ENCODE assay signal across 16 cellular contexts in the genomic region with DNA sequence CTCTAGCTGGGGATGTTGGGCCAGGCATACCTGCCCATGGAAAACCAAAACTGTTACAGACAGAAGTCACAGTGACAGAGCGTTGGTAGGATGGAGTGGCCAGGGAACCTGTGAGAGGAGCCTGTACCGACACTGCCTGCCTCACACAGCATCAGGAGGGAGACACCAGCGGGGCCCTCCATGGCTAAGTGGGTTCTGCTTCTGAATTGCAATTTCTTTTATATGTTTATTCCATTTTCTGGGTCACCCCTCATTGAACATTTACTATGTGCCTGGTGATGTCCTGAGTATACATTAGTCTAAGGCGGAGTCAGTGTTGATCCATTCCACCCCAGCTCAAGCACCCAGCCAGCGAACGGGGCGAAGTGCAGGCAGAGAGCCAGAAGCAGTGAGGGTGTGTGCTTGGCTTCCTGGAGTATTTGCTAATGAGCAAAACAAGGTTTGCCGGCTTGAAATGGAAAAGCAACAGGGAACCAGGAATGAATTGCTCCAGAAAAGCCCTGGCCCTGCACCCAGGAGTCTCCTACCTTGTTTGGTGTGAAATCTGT.
DNase-seq lines count a peak whose midpoint lies in the region; ATAC-seq and TF ChIP-seq lines count a peak whose summit lies in the region.
"Had no signal": no experiment of that assay in that cellular context is flagged by ENCODE, and none has a peak within 500 bp of the region (broad histone marks: within the 10 kb centered on the region; RNA-seq: fewer than 3 reads in every experiment).

No MANE protein-coding gene starts in this region.

- no peaks in the 10 kb centered on the region for H3K9me3 ChIP-seq in osteoblast (ENCODE audit: low read depth, low read length)
- H3K9me3 ChIP-seq: ascending aorta, ovary, tibial artery had no signal

- peaks cover 5% of the 10 kb centered on the region for H3K4me1 Mint-ChIP-seq in activated T-cell treated with anti-CD3 and anti-CD28 coated beads, Interleukin-2, amount 50 U/mL, for 72 hours (ENCODE audit: low read depth)

- no peaks in the 10 kb centered on the region for H3K9me3 Mint-ChIP-seq in activated T-cell treated with anti-CD3 and anti-CD28 coated beads, Interleukin-2, amount 50 U/mL, for 72 hours

- ATAC-seq in activated T-cell treated with anti-CD3 and anti-CD28 coated beads, Interleukin-2, amount 50 U/mL, for 72 hours (replicated peaks in 1 of 2) = no peak
- ATAC-seq in HG03378 (IDR thresholded peaks at IDR 0.05; ENCODE audit: unreplicated experiment) = no peak
- ATAC-seq: activated CD4-positive, CD25-positive, alpha-beta regulatory T cell treated with anti-CD3 and anti-CD28 coated beads, Interleukin-2, amount 50 U/mL, for 24 hours had no signal

- H3K4me3 ChIP-seq in epithelial cell of esophagus (ENCODE audit: low read length) = no peak overlapping the region
- no peak overlapping the region for H3K4me3 ChIP-seq in osteoblast (ENCODE audit: insufficient read depth, low read length)
- H3K4me3 ChIP-seq: ascending aorta, coronary artery, ovary, tibial artery had no signal

- H3K27me3 ChIP-seq in osteoblast (ENCODE audit: insufficient read depth, low read length) = no peaks in the 10 kb centered on the region
- H3K27me3 ChIP-seq: ascending aorta, ovary, tibial artery had no signal

- peaks cover 59% of the 10 kb centered on the region for H3K79me2 ChIP-seq in osteoblast (ENCODE audit: insufficient read depth, low read length)

- H3K36me3 Mint-ChIP-seq in activated T-cell treated with anti-CD3 and anti-CD28 coated beads, Interleukin-2, amount 50 U/mL, for 72 hours (ENCODE audit: insufficient read depth in 2 of 2) = no peaks in the 10 kb centered on the region

- H2AFZ ChIP-seq in osteoblast (ENCODE audit: low read length) = no peak overlapping the region

- H3K27ac Mint-ChIP-seq in activated T-cell treated with anti-CD3 and anti-CD28 coated beads, Interleukin-2, amount 50 U/mL, for 72 hours = no peak overlapping the region

- peak; percentile 78 for DNase-seq in DMS53 (lab: John Stamatoyannopoulos, UW)
- peak; percentile 29 for DNase-seq in NCI-H187 treated with DMSO at 0.1 percent for 48 hours (lab: John Stamatoyannopoulos, UW)
- peak; percentile 26 for DNase-seq in epithelial cell of esophagus (ENCODE audit: low read depth)
- peak; percentile 50 for DNase-seq in osteoblast (ENCODE audit: insufficient read length, low spot score, missing footprints)
- no peak for DNase-seq in activated T-cell treated with anti-CD3 and anti-CD28 coated beads, Interleukin-2, amount 50 U/mL, for 72 hours
- no peak for DNase-seq in A172 (ENCODE audit: low spot score)
- DNase-seq: activated gamma-delta T cell treated with Interleukin-2 at 50 U/mL for 16 hours, NCI-H446 treated with DMSO at 0.1 percent for 48 hours, OCI-M1, T-helper 9 cell had no signal

- H3K36me3 ChIP-seq in osteoblast (ENCODE audit: insufficient read depth, low read length) = no peaks in the 10 kb centered on the region
- H3K36me3 ChIP-seq: ascending aorta, ovary, tibial artery had no signal

- H3K4me2 ChIP-seq in osteoblast (ENCODE audit: insufficient read depth, low read length) = no peak overlapping the region

- H3K4me1 ChIP-seq in osteoblast (ENCODE audit: insufficient read depth, low read length) = no peaks in the 10 kb centered on the region

- no peaks in the 10 kb centered on the region for H3K27me3 Mint-ChIP-seq in activated T-cell treated with anti-CD3 and anti-CD28 coated beads, Interleukin-2, amount 50 U/mL, for 72 hours (ENCODE audit: low read depth)

- TF ChIP-seq CTCF in epithelial cell of esophagus (IDR thresholded peaks at IDR 0.05; ENCODE audit: insufficient read depth, low read depth, low read length, missing control alignments) (no peak), osteoblast (IDR thresholded peaks at IDR 0.05; ENCODE audit: extremely low read depth, low read depth, low read length) (no peak)

- no peak overlapping the region for H3K4me3 Mint-ChIP-seq in activated T-cell treated with anti-CD3 and anti-CD28 coated beads, Interleukin-2, amount 50 U/mL, for 72 hours

- H3K27ac ChIP-seq in osteoblast (ENCODE audit: low read depth, low read length) = no peak overlapping the region
- H3K27ac ChIP-seq: ascending aorta, coronary artery, ovary, tibial artery had no signal

- H4K20me1 ChIP-seq in osteoblast (ENCODE audit: insufficient read depth, low read length) = peaks cover 49% of the 10 kb centered on the region

Comparison
In these comparisons a context has a peak if more than half of its experiments do, and no peak if none do; other contexts are left out.
1. DNase-seq: peak in DMS53 (single experiment), NCI-H187 treated with DMSO at 0.1 percent for 48 hours (single experiment), epithelial cell of esophagus (single experiment) and osteoblast (single experiment); none in activated T-cell treated with anti-CD3 and anti-CD28 coated beads, Interleukin-2, amount 50 U/mL, for 72 hours (0 of 2) and A172 (single experiment).